ENCODE assay signal across 19 cellular contexts in genomic region chr14:43898709-43899108, GRCh38.
DNase-seq lines count a peak whose midpoint lies in the region; ATAC-seq and TF ChIP-seq lines count a peak whose summit lies in the region.
"Had no signal": no experiment of that assay in that cellular context is flagged by ENCODE, and none has a peak within 500 bp of the region (broad histone marks: within the 10 kb centered on the region; RNA-seq: fewer than 3 reads in every experiment).

No MANE protein-coding gene starts in this region.

- H4K5ac ChIP-seq in mesendoderm (ENCODE audit: low read length): no peak overlapping the region

- BruUV-seq in HCT116 (replicated peaks; lab: Mats Ljungman, UMichigan): no TSS peak
- BruUV-seq in PC-3 (replicated peaks; lab: Mats Ljungman, UMichigan): no TSS peak

- RAD21 ChIA-PET in HCT116 (lab: Charles Lee; ENCODE audit: low non-redundant PET in 1 of 2, low total read pairs in 2 of 2, uncharacterized antibody in 2 of 2, unreplicated experiment in 2 of 2): no interaction called here

- H3K9ac ChIP-seq in HCT116 (ENCODE audit: low read length) (no peak overlapping the region), PC-3 (ENCODE audit: low read length) (no peak overlapping the region), mesendoderm (ENCODE audit: low read length) (no peak overlapping the region)

- peak; percentile 20; the same call in 1 of the 2 replicates for TF ChIP-seq RAD21 in HCT116 (IDR thresholded peaks at IDR 0.05; ENCODE audit: low read depth)

- H3K79me1 ChIP-seq in mesendoderm (ENCODE audit: low read length): no peaks in the 10 kb centered on the region

- TF ChIP-seq CTCF in HCT116 (IDR thresholded peaks at IDR 0.05 in 2 of 3, conservative IDR thresholded peaks at IDR 0.05 in 1 of 3; ENCODE audit: borderline replicate concordance in 1 of 3, insufficient read depth in 1 of 3, low read depth in 2 of 3, low read length in 2 of 3) (no peak), PC-3 (conservative IDR thresholded peaks at IDR 0.05; ENCODE audit: low read depth, low read length) (peak; percentile 45; the same call in 1 of the 2 replicates)

- no peak overlapping the region for H3K4ac ChIP-seq in mesendoderm (ENCODE audit: low read depth, low read length)

- H3K27ac ChIP-seq in HCT116 (ENCODE audit: low read depth, low read length) (no peak overlapping the region), PC-3 (ENCODE audit: low read length) (no peak overlapping the region), mesendoderm (ENCODE audit: low read depth, low read length) (no peak overlapping the region)
- H3K27ac ChIP-seq: left ventricle myocardium inferior, uterus had no signal

- H2BK120ac ChIP-seq in mesendoderm (ENCODE audit: low read depth, low read length): no peak overlapping the region

- no peak overlapping the region for H3K56ac ChIP-seq in mesendoderm (ENCODE audit: low read length)

- DNase-seq in COR-L47 (lab: John Stamatoyannopoulos, UW): peak; percentile 2
- DNase-seq in HCT116 (ENCODE audit: low read depth, low spot score): no peak
- peak; percentile 37 for DNase-seq in PC-3
- peak; percentile 25 for DNase-seq in mesendoderm
- DNase-seq in stimulated activated CD4-positive, alpha-beta T cell treated with anti-CD3 and anti-CD28 coated beads, Interleukin-4, amount 100 ng/mL, for 4 hours: no peak
- no peak for DNase-seq in middle frontal gyrus (ENCODE audit: extremely low spot score, low spot score)
- DNase-seq: AML-193, Calu3, dermis blood vessel endothelial cell, erythroblast, HFFc6, left ventricle myocardium inferior, NCI-H1694 treated with DMSO at 0.1 percent for 48 hours, NCI-H510A, T-helper 9 cell, uterus had no signal

- H3K4me3 ChIP-seq in HCT116 (replicated peaks in 1 of 2; ENCODE audit: low read depth in 1 of 2, low read length in 2 of 2): no peak overlapping the region
- H3K4me3 ChIP-seq in PC-3 (ENCODE audit: low read length): no peak overlapping the region
- H3K4me3 ChIP-seq in mesendoderm (ENCODE audit: low read length): no peak overlapping the region
- H3K4me3 ChIP-seq: left ventricle myocardium inferior, uterus had no signal

- CTCF ChIA-PET in HCT116 (lab: Charles Lee) (no interaction called here), PC-3 (lab: Charles Lee) (no interaction called here)

- no peak overlapping the region for H3K4me2 ChIP-seq in HCT116 (ENCODE audit: low read length)
- H3K4me2 ChIP-seq in PC-3 (ENCODE audit: low read length): no peak overlapping the region
- no peak overlapping the region for H3K4me2 ChIP-seq in mesendoderm (ENCODE audit: low read length)

- ATAC-seq in HCT116 (no peak), PC-3 (no peak), HG03175 (IDR thresholded peaks at IDR 0.05; ENCODE audit: unreplicated experiment) (no peak)
- ATAC-seq: activated T-helper 17 cell treated with anti-CD3 and anti-CD28 coated beads, Interleukin-2, amount 50 U/mL, for 72 hours; SK-N-SH treated with all-trans-retinoic acid at 6 μM for 48 hours had no signal

- H3K27me3 ChIP-seq in HCT116 (ENCODE audit: insufficient read depth, low read length) (no peaks in the 10 kb centered on the region), PC-3 (ENCODE audit: low read length) (no peaks in the 10 kb centered on the region), mesendoderm (ENCODE audit: insufficient read depth, low read length, poor library complexity) (no peaks in the 10 kb centered on the region)
- H3K27me3 ChIP-seq: uterus had no signal

- H3K79me2 ChIP-seq in HCT116 (ENCODE audit: insufficient read depth, low read length) (no peaks in the 10 kb centered on the region), PC-3 (ENCODE audit: low read length) (no peaks in the 10 kb centered on the region), mesendoderm (ENCODE audit: control insufficient read depth, insufficient read depth, low read length) (no peaks in the 10 kb centered on the region)

- POLR2A ChIA-PET in HCT116 (lab: Charles Lee): no interaction called here
- POLR2A ChIA-PET in PC-3 (lab: Charles Lee; ENCODE audit: unreplicated experiment): no interaction called here

- H4K20me1 ChIP-seq in HCT116 (ENCODE audit: insufficient read depth): no peaks in the 10 kb centered on the region
- H4K20me1 ChIP-seq in PC-3 (ENCODE audit: low read length): no peaks in the 10 kb centered on the region

- no peak overlapping the region for H2BK5ac ChIP-seq in mesendoderm (ENCODE audit: low read length)

- intact Hi-C loops in HCT116 (cut with micrococcal nuclease) (loop anchor here (10.0 kb wide), 1 partner anchor 394 kb away; no protein-coding TSS in a partner anchor), PC-3 (cut with micrococcal nuclease) (loop anchor here (2.0 to 10.0 kb wide), 4 partner anchors 246 to 904 kb away; no protein-coding TSS in a partner anchor)

- no peak overlapping the region for H2AFZ ChIP-seq in HCT116 (ENCODE audit: low read depth, low read length, poor library complexity, severe bottlenecking)
- H2AFZ ChIP-seq in PC-3 (ENCODE audit: low read length): no peak overlapping the region

- H4K8ac ChIP-seq in mesendoderm (ENCODE audit: low read depth, low read length): no peak overlapping the region

- H3K23ac ChIP-seq in mesendoderm (ENCODE audit: low read length): no peak overlapping the region

- no peaks in the 10 kb centered on the region for H3K9me2 ChIP-seq in HCT116 (ENCODE audit: insufficient read depth)
- H3K9me2 ChIP-seq in PC-3 (replicated peaks; ENCODE audit: low read length): no peaks in the 10 kb centered on the region

- H3K36me3 ChIP-seq in HCT116 (ENCODE audit: control insufficient read depth in 1 of 2, insufficient read depth in 2 of 2, low read length in 2 of 2): no peaks in the 10 kb centered on the region
- no peaks in the 10 kb centered on the region for H3K36me3 ChIP-seq in PC-3 (ENCODE audit: low read depth, low read length)
- no peaks in the 10 kb centered on the region for H3K36me3 ChIP-seq in mesendoderm (ENCODE audit: control insufficient read depth, insufficient read depth, low read length)
- H3K36me3 ChIP-seq: left ventricle myocardium inferior, uterus had no signal

- TF ChIP-seq POLR2A in HCT116 (IDR thresholded peaks at IDR 0.05; ENCODE audit: borderline replicate concordance, extremely low read depth, insufficient read depth, insufficient read length): no peak

- H2BK15ac ChIP-seq in mesendoderm (replicated peaks; ENCODE audit: low read depth): no peak overlapping the region

- no peak overlapping the region for H2AK5ac ChIP-seq in mesendoderm (ENCODE audit: low read length)

- H3F3A ChIP-seq in PC-3 (ENCODE audit: low read length, unreplicated experiment): no peaks in the 10 kb centered on the region

- H3K9me3 ChIP-seq in HCT116 (ENCODE audit: control insufficient read depth in 1 of 2, insufficient read depth in 1 of 2, low read depth in 1 of 2, low read length in 2 of 2) (no peaks in the 10 kb centered on the region; a peak in 1 of 4 replicates), PC-3 (ENCODE audit: low read length) (no peaks in the 10 kb centered on the region)
- H3K9me3 ChIP-seq: left ventricle myocardium inferior, uterus had no signal

- no peaks in the 10 kb centered on the region for H3K4me1 ChIP-seq in HCT116 (ENCODE audit: control insufficient read depth in 1 of 2, insufficient read depth in 2 of 2, low read length in 2 of 2)
- H3K4me1 ChIP-seq in PC-3 (ENCODE audit: insufficient read depth, low read length): 0 out of 2 replicates have a peak, but pooled peaks cover 4% of the 10 kb centered on the region
- H3K4me1 ChIP-seq in mesendoderm (ENCODE audit: control insufficient read depth, low read depth, low read length): no peaks in the 10 kb centered on the region
- H3K4me1 ChIP-seq: left ventricle myocardium inferior, uterus had no signal

- H3K18ac ChIP-seq in mesendoderm (ENCODE audit: low read length): no peak overlapping the region

- no CpG with 5 or more reads among the region's 2 CpGs for WGBS in mesendoderm (ENCODE audit: extremely low coverage, insufficient coverage, low lambda C conversion rate)

TF ChIP-seq in HCT116, 20 proteins besides CTCF, POLR2A, EP300 and RAD21 (continues in another document):
- TF ChIP-seq CEBPB (IDR thresholded peaks at IDR 0.05; ENCODE audit: low read depth) (no peak), REST (IDR thresholded peaks at IDR 0.05; ENCODE audit: low read depth) (no peak), ZNF274 (IDR thresholded peaks at IDR 0.05; ENCODE audit: low read depth, low read length) (no peak), ATF3 (IDR thresholded peaks at IDR 0.05) (no peak), SIN3A (IDR thresholded peaks at IDR 0.05; ENCODE audit: low read depth) (no peak), TCF7L2 (IDR thresholded peaks at IDR 0.05; ENCODE audit: borderline replicate concordance, extremely low read depth, insufficient read depth, insufficient read length) (no peak), EZH2phosphoT487 (IDR thresholded peaks at IDR 0.05; ENCODE audit: borderline replicate concordance) (no peak), EGR1 (IDR thresholded peaks at IDR 0.05; ENCODE audit: low read depth) (no peak), FOSL1 (IDR thresholded peaks at IDR 0.05; ENCODE audit: low read depth) (no peak), SP1 (IDR thresholded peaks at IDR 0.05; ENCODE audit: low read depth) (no peak)

Comparison
In these comparisons a context has a peak if more than half of its experiments do, and no peak if none do; other contexts are left out.
1. DNase-seq: peak in COR-L47 (single experiment), PC-3 (single experiment) and mesendoderm (single experiment); none in HCT116 (single experiment), stimulated activated CD4-positive, alpha-beta T cell treated with anti-CD3 and anti-CD28 coated beads, Interleukin-4, amount 100 ng/mL, for 4 hours (0 of 2) and middle frontal gyrus (single experiment).